1 cellular context compared by ENCODE assay signal in genomic region chr16:27224741-27225300, GRCh38.
TF ChIP-seq lines count a peak whose summit lies in the region.

No MANE protein-coding gene starts in this region.

TF ChIP-seq in H1, 55 proteins besides CTCF, POLR2A, EP300 and RAD21:
- no peak for TF ChIP-seq GTF2F1 (IDR thresholded peaks at IDR 0.05; ENCODE audit: borderline replicate concordance, low read depth, low read length)
- TF ChIP-seq KDM5A (IDR thresholded peaks at IDR 0.05; ENCODE audit: low read length): no peak
- no peak for TF ChIP-seq CHD2 (IDR thresholded peaks at IDR 0.05; ENCODE audit: low read length)
- TF ChIP-seq RBBP5 (IDR thresholded peaks at IDR 0.05; ENCODE audit: borderline replicate concordance, low read depth, low read length): no peak
- TF ChIP-seq RXRA (IDR thresholded peaks at IDR 0.05; ENCODE audit: insufficient read depth, low read depth, low read length): no peak
- TF ChIP-seq TAF1 (IDR thresholded peaks at IDR 0.05; ENCODE audit: low read depth, low read length): no peak
TF ChIP-seq in H1: peak in this region for 0.
